23 cellular contexts compared by ENCODE assay signal in genomic region chr9:107059215-107059614, GRCh38.
"Had no signal": no experiment of that assay in that cellular context is flagged by ENCODE, and none has a peak within 500 bp of the region (broad histone marks: within the 10 kb centered on the region; RNA-seq: fewer than 3 reads in every experiment).

No MANE protein-coding gene starts in this region.

- H3K4me3 Mint-ChIP-seq: activated naive CD8-positive, alpha-beta T cell; activated T-cell treated with anti-CD3 and anti-CD28 coated beads, Interleukin-2, amount 50 U/mL, for 24 hours; activated T-helper 17 cell treated with anti-CD3 and anti-CD28 coated beads, Interleukin-2, amount 50 U/mL, for 72 hours; central memory CD8-positive, alpha-beta T cell; natural killer cell; stimulated activated memory B cell treated with anti-CD40 and anti-IgM and Interleukin-4, amounts not matched to agents 10 μg/mL and 1 μg/mL and 100 μg/mL, for 72 hours had no signal

- ATAC-seq: activated T-helper 17 cell treated with anti-CD3 and anti-CD28 coated beads, Interleukin-2, amount 50 U/mL, for 72 hours; left cardiac atrium; right lobe of liver had no signal

- H3K4me1 Mint-ChIP-seq: activated T-helper 17 cell treated with anti-CD3 and anti-CD28 coated beads, Interleukin-2, amount 50 U/mL, for 72 hours; central memory CD8-positive, alpha-beta T cell; natural killer cell had no signal

- H3K9me3 Mint-ChIP-seq: activated T-cell treated with anti-CD3 and anti-CD28 coated beads, Interleukin-2, amount 50 U/mL, for 24 hours; activated T-helper 17 cell treated with anti-CD3 and anti-CD28 coated beads, Interleukin-2, amount 50 U/mL, for 72 hours; central memory CD8-positive, alpha-beta T cell; natural killer cell; stimulated activated memory B cell treated with anti-CD40 and anti-IgM and Interleukin-4, amounts not matched to agents 10 μg/mL and 1 μg/mL and 100 μg/mL, for 72 hours had no signal

- H3K36me3 ChIP-seq: breast epithelium, right lobe of liver, stomach, suprapubic skin, transverse colon, uterus had no signal

- H3K36me3 Mint-ChIP-seq: activated naive CD8-positive, alpha-beta T cell; natural killer cell; stimulated activated memory B cell treated with anti-CD40 and anti-IgM and Interleukin-4, amounts not matched to agents 10 μg/mL and 1 μg/mL and 100 μg/mL, for 72 hours had no signal

- H3K27ac Mint-ChIP-seq: activated naive CD8-positive, alpha-beta T cell; activated T-cell treated with anti-CD3 and anti-CD28 coated beads, Interleukin-2, amount 50 U/mL, for 24 hours; activated T-helper 17 cell treated with anti-CD3 and anti-CD28 coated beads, Interleukin-2, amount 50 U/mL, for 72 hours; natural killer cell; stimulated activated memory B cell treated with anti-CD40 and anti-IgM and Interleukin-4, amounts not matched to agents 10 μg/mL and 1 μg/mL and 100 μg/mL, for 72 hours had no signal

- H3K4me3 ChIP-seq: breast epithelium, right lobe of liver, skin epidermis, stomach, suprapubic skin, transverse colon, uterus had no signal

- H3K27me3 Mint-ChIP-seq: activated T-cell treated with anti-CD3 and anti-CD28 coated beads, Interleukin-2, amount 50 U/mL, for 24 hours; central memory CD8-positive, alpha-beta T cell had no signal

- H3K27me3 ChIP-seq: breast epithelium, right lobe of liver, stomach, suprapubic skin, transverse colon, uterus had no signal

- DNase-seq: activated CD8-positive, alpha-beta memory T cell treated with anti-CD3 and anti-CD28 coated beads, Interleukin-2, amount 50 U/mL, for 4 hours; activated naive CD4-positive, alpha-beta T cell; activated T-cell treated with anti-CD3 and anti-CD28 coated beads, Interleukin-2, amount 50 U/mL, for 24 hours; effector CD4-positive, alpha-beta T cell; hippocampal formation; left cardiac atrium; midbrain; natural killer cell; occipital lobe; posterior cingulate gyrus; right lobe of liver; stimulated activated CD4-positive, alpha-beta T cell treated with anti-CD3 and anti-CD28 coated beads, Interleukin-2, amount 100 ng/mL, for 24 hours; stomach; T-helper 1 cell; transverse colon; uterus had no signal
